In genomic region chr6:7003041-7003440, GRCh38 we compare ENCODE assay signal across 36 cellular contexts.
"Had no signal": no experiment of that assay in that cellular context is flagged by ENCODE, and none has a peak within 500 bp of the region (broad histone marks: within the 10 kb centered on the region; RNA-seq: fewer than 3 reads in every experiment).

No MANE protein-coding gene starts in this region.

- H3K9me3 Mint-ChIP-seq: activated B cell treated with CpG ODN at 0.5 μM for 24 hours; activated CD4-positive, alpha-beta memory T cell treated with anti-CD3 and anti-CD28 coated beads for 36 hours; activated CD4-positive, alpha-beta T cell treated with anti-CD3 and anti-CD28 coated beads, Interleukin-2, amount 10 ng/mL, durations not matched to agents 24 days and 14 days; activated naive CD4-positive, alpha-beta T cell treated with anti-CD3 and anti-CD28 coated beads for 36 hours; activated naive CD4-positive, alpha-beta T cell treated with anti-CD3 and anti-CD28 coated beads, Interleukin-2, amount 50 U/mL, for 72 hours; activated naive CD8-positive, alpha-beta T cell treated with anti-CD3 and anti-CD28 coated beads for 36 hours; activated T-cell treated with anti-CD3 and anti-CD28 coated beads, Interleukin-2, amount 50 U/mL, for 4 hours; activated T-cell treated with anti-CD3 and anti-CD28 coated beads, Interleukin-2, amount 50 U/mL, for 72 hours; activated T-helper 1 cell treated with anti-CD3 and anti-CD28 coated beads, Interleukin-12 subunit alpha, Interleukin-12 subunit beta, Interleukin-2, Interleukin-4 antibody, amounts not matched to agents 30 ng/mL and 10 ng/mL and 1 ng/mL, durations not matched to agents 14 hours and 24 hours and 36 hours; activated T-helper 17 cell treated with anti-CD3 and anti-CD28 coated beads, Interleukin-2, amount 50 U/mL, for 72 hours; T-helper 1 cell treated with Interleukin-12 subunit alpha and Interleukin-12 subunit beta and Interleukin-4 antibody, amounts not matched to agents 30 μg/mL and 1 μg/mL, for 36 hours; T-helper 2 cell treated with Interferon-gamma antibody and Interleukin-4, amounts not matched to agents 5 μg/mL and 100 μg/mL, for 36 hours had no signal

- H3K36me3 ChIP-seq: adrenal gland, brain microvascular endothelial cell, breast epithelium had no signal

- H3K36me3 Mint-ChIP-seq: activated CD4-positive, alpha-beta memory T cell treated with anti-CD3 and anti-CD28 coated beads for 36 hours; activated CD8-positive, alpha-beta memory T cell treated with anti-CD3 and anti-CD28 coated beads, Interleukin-2, amount 10 ng/mL, durations not matched to agents 7 days and 5 days; activated naive CD4-positive, alpha-beta T cell treated with anti-CD3 and anti-CD28 coated beads, Interleukin-2, amount 50 U/mL, for 72 hours had no signal

- H3K9me3 ChIP-seq: adrenal gland, body of pancreas, breast epithelium had no signal

- H3K4me1 ChIP-seq: breast epithelium had no signal

- H3K4me3 Mint-ChIP-seq: activated B cell treated with CpG ODN at 0.5 μM for 24 hours; activated CD4-positive, alpha-beta memory T cell treated with anti-CD3 and anti-CD28 coated beads for 36 hours; activated CD4-positive, alpha-beta T cell treated with anti-CD3 and anti-CD28 coated beads, Interleukin-2, amount 10 ng/mL, durations not matched to agents 24 days and 14 days; activated CD8-positive, alpha-beta memory T cell treated with anti-CD3 and anti-CD28 coated beads, Interleukin-2, amount 10 ng/mL, durations not matched to agents 7 days and 5 days; activated CD8-positive, alpha-beta T cell treated with anti-CD3 and anti-CD28 coated beads for 36 hours; activated naive CD4-positive, alpha-beta T cell treated with anti-CD3 and anti-CD28 coated beads for 36 hours; activated naive CD8-positive, alpha-beta T cell treated with anti-CD3 and anti-CD28 coated beads for 36 hours; activated T-cell treated with anti-CD3 and anti-CD28 coated beads, Interleukin-2, amount 50 U/mL, for 4 hours; activated T-cell treated with anti-CD3 and anti-CD28 coated beads, Interleukin-2, amount 50 U/mL, for 72 hours; activated T-helper 1 cell treated with anti-CD3 and anti-CD28 coated beads, Interleukin-12 subunit alpha, Interleukin-12 subunit beta, Interleukin-2, Interleukin-4 antibody, amounts not matched to agents 30 ng/mL and 10 ng/mL and 1 ng/mL, durations not matched to agents 14 hours and 24 hours and 36 hours; activated T-helper 17 cell treated with anti-CD3 and anti-CD28 coated beads, Interleukin-2, amount 50 U/mL, for 72 hours; T-helper 1 cell treated with Interleukin-12 subunit alpha and Interleukin-12 subunit beta and Interleukin-4 antibody, amounts not matched to agents 30 μg/mL and 1 μg/mL, for 36 hours; T-helper 2 cell treated with Interferon-gamma antibody and Interleukin-4, amounts not matched to agents 5 μg/mL and 100 μg/mL, for 36 hours had no signal

- H3K4me1 Mint-ChIP-seq: activated B cell treated with CpG ODN at 0.5 μM for 24 hours; activated CD4-positive, alpha-beta T cell treated with anti-CD3 and anti-CD28 coated beads, Interleukin-2, amount 10 ng/mL, durations not matched to agents 24 days and 14 days; activated CD8-positive, alpha-beta memory T cell treated with anti-CD3 and anti-CD28 coated beads, Interleukin-2, amount 10 ng/mL, durations not matched to agents 7 days and 5 days; activated T-helper 17 cell treated with anti-CD3 and anti-CD28 coated beads, Interleukin-2, amount 50 U/mL, for 72 hours had no signal

- ATAC-seq: activated CD8-positive, alpha-beta memory T cell treated with anti-CD3 and anti-CD28 coated beads, Interleukin-2, amount 10 ng/mL, durations not matched to agents 7 days and 5 days; activated CD8-positive, alpha-beta T cell treated with anti-CD3 and anti-CD28 coated beads for 36 hours; activated naive CD4-positive, alpha-beta T cell treated with anti-CD3 and anti-CD28 coated beads, Interleukin-2, amount 50 U/mL, for 72 hours; activated T-cell treated with anti-CD3 and anti-CD28 coated beads, Interleukin-2, amount 50 U/mL, for 4 hours; activated T-cell treated with anti-CD3 and anti-CD28 coated beads, Interleukin-2, amount 50 U/mL, for 72 hours; activated T-helper 17 cell treated with anti-CD3 and anti-CD28 coated beads, Interleukin-2, amount 50 U/mL, for 72 hours; body of pancreas had no signal

- H3K4me3 ChIP-seq: adrenal gland, body of pancreas, breast epithelium had no signal

- DNase-seq: activated B cell treated with CpG ODN at 0.5 μM for 24 hours; activated CD4-positive, alpha-beta memory T cell treated with anti-CD3 and anti-CD28 coated beads for 36 hours; activated CD4-positive, alpha-beta T cell treated with anti-CD3 and anti-CD28 coated beads for 4 hours; activated CD4-positive, alpha-beta T cell treated with anti-CD3 and anti-CD28 coated beads, Interleukin-2, amount 10 ng/mL, durations not matched to agents 24 days and 14 days; activated CD4-positive, alpha-beta T cell treated with anti-CD3 and anti-CD28 coated beads, Interleukin-2, amount 50 U/mL, for 1 hour; activated CD4-positive, alpha-beta T cell treated with anti-CD3 and anti-CD28 coated beads, Interleukin-2, amount 50 U/mL, for 4 hours; activated CD4-positive, CD25-positive, alpha-beta regulatory T cell treated with anti-CD3 and anti-CD28 coated beads, Interleukin-2, amount 50 U/mL, for 72 hours; activated CD8-positive, alpha-beta memory T cell treated with anti-CD3 and anti-CD28 coated beads, Interleukin-2, amount 10 ng/mL, durations not matched to agents 7 days and 5 days; activated CD8-positive, alpha-beta memory T cell treated with anti-CD3 and anti-CD28 coated beads, Interleukin-2, amount 50 U/mL, for 48 hours; activated CD8-positive, alpha-beta T cell treated with anti-CD3 and anti-CD28 coated beads for 36 hours; activated effector memory CD4-positive, alpha-beta T cell treated with anti-CD3 and anti-CD28 coated beads, Interleukin-2, amount 50 U/mL, for 16 hours; activated gamma-delta T cell treated with Interleukin-2 at 50 U/mL for 16 hours; activated naive CD4-positive, alpha-beta T cell; activated naive CD4-positive, alpha-beta T cell treated with anti-CD3 and anti-CD28 coated beads for 36 hours; activated naive CD4-positive, alpha-beta T cell treated with anti-CD3 and anti-CD28 coated beads, Interleukin-2, amount 50 U/mL, for 16 hours; activated naive CD8-positive, alpha-beta T cell treated with anti-CD3 and anti-CD28 coated beads for 36 hours; activated T-cell treated with anti-CD3 and anti-CD28 coated beads, Interleukin-2, amount 50 U/mL, for 4 hours; activated T-cell treated with anti-CD3 and anti-CD28 coated beads, Interleukin-2, amount 50 U/mL, for 72 hours; adrenal gland; amniotic stem cell; aorta; body of pancreas; brain microvascular endothelial cell; central memory CD4-positive, alpha-beta T cell; T-helper 1 cell; T-helper 2 cell; T-helper 9 cell had no signal

- FAIRE-seq: astrocyte, TTC549 had no signal

- H3K27ac ChIP-seq: adrenal gland, body of pancreas, brain microvascular endothelial cell, breast epithelium, VCaP had no signal

- H3K27me3 ChIP-seq: adrenal gland, body of pancreas, brain microvascular endothelial cell, breast epithelium had no signal

- H3K27ac Mint-ChIP-seq: activated B cell treated with CpG ODN at 0.5 μM for 24 hours; activated CD4-positive, alpha-beta memory T cell treated with anti-CD3 and anti-CD28 coated beads for 36 hours; activated CD4-positive, alpha-beta T cell treated with anti-CD3 and anti-CD28 coated beads, Interleukin-2, amount 10 ng/mL, durations not matched to agents 24 days and 14 days; activated CD8-positive, alpha-beta memory T cell treated with anti-CD3 and anti-CD28 coated beads, Interleukin-2, amount 10 ng/mL, durations not matched to agents 7 days and 5 days; activated CD8-positive, alpha-beta T cell treated with anti-CD3 and anti-CD28 coated beads for 36 hours; activated naive CD4-positive, alpha-beta T cell treated with anti-CD3 and anti-CD28 coated beads for 36 hours; activated naive CD4-positive, alpha-beta T cell treated with anti-CD3 and anti-CD28 coated beads, Interleukin-2, amount 50 U/mL, for 72 hours; activated naive CD8-positive, alpha-beta T cell treated with anti-CD3 and anti-CD28 coated beads for 36 hours; activated T-cell treated with anti-CD3 and anti-CD28 coated beads, Interleukin-2, amount 50 U/mL, for 72 hours; activated T-helper 1 cell treated with anti-CD3 and anti-CD28 coated beads, Interleukin-12 subunit alpha, Interleukin-12 subunit beta, Interleukin-2, Interleukin-4 antibody, amounts not matched to agents 30 ng/mL and 10 ng/mL and 1 ng/mL, durations not matched to agents 14 hours and 24 hours and 36 hours; activated T-helper 17 cell treated with anti-CD3 and anti-CD28 coated beads, Interleukin-2, amount 50 U/mL, for 72 hours; T-helper 1 cell treated with Interleukin-12 subunit alpha and Interleukin-12 subunit beta and Interleukin-4 antibody, amounts not matched to agents 30 μg/mL and 1 μg/mL, for 36 hours; T-helper 2 cell treated with Interferon-gamma antibody and Interleukin-4, amounts not matched to agents 5 μg/mL and 100 μg/mL, for 36 hours had no signal
